13 cellular contexts compared by ENCODE assay signal in genomic region chr11:128717581-128717980, GRCh38. TPM values are rescaled to one million over a fixed set of nuclear protein-coding genes. Genes with fewer than 3 reads are reported as not detected.
A peak's percentile ranks its signal among the peaks of the same experiment; 100 is the strongest.
DNase-seq lines count a peak whose midpoint lies in the region; ATAC-seq and TF ChIP-seq lines count a peak whose summit lies in the region.
"Had no signal": no experiment of that assay in that cellular context is flagged by ENCODE, and none has a peak within 500 bp of the region (broad histone marks: within the 10 kb centered on the region; RNA-seq: fewer than 3 reads in every experiment).

No MANE protein-coding gene starts in this region.

- no peak for ATAC-seq in stimulated activated naive CD8-positive, alpha-beta T cell treated with anti-CD3 and anti-CD28 coated beads, Interleukin-15, Interleukin-2, amounts not matched to agents 100 U/mL and 50 U/mL, for 24 hours
- peak; percentile 22 for ATAC-seq in activated naive CD8-positive, alpha-beta T cell treated with anti-CD3 and anti-CD28 coated beads, Interleukin-2, amount 10 ng/mL, durations not matched to agents 7 days and 5 days (ENCODE audit: low read depth)
- ATAC-seq in GM18505 (IDR thresholded peaks at IDR 0.05; ENCODE audit: unreplicated experiment) = no peak

- H3K36me3 Mint-ChIP-seq in stimulated activated naive CD8-positive, alpha-beta T cell treated with anti-CD3 and anti-CD28 coated beads, Interleukin-15, Interleukin-2, amounts not matched to agents 100 ng/mL and 50 ng/mL, for 24 hours (ENCODE audit: low read depth) = peaks cover 3% of the 10 kb centered on the region
- H3K36me3 Mint-ChIP-seq in activated naive CD8-positive, alpha-beta T cell treated with anti-CD3 and anti-CD28 coated beads, Interleukin-2, amount 10 ng/mL, durations not matched to agents 7 days and 5 days = peaks cover 30% of the 10 kb centered on the region
- H3K36me3 Mint-ChIP-seq in nephron (ENCODE audit: low read depth) = peaks cover 8% of the 10 kb centered on the region

- peak overlapping the region; percentile 80 for H3K4me3 Mint-ChIP-seq in stimulated activated naive CD8-positive, alpha-beta T cell treated with anti-CD3 and anti-CD28 coated beads, Interleukin-15, Interleukin-2, amounts not matched to agents 100 ng/mL and 50 ng/mL, for 24 hours
- H3K4me3 Mint-ChIP-seq in activated naive CD8-positive, alpha-beta T cell treated with anti-CD3 and anti-CD28 coated beads, Interleukin-2, amount 10 ng/mL, durations not matched to agents 7 days and 5 days = peak overlapping the region; percentile 76
- H3K4me3 Mint-ChIP-seq in nephron = no peak overlapping the region

- H3K4me1 Mint-ChIP-seq in stimulated activated naive CD8-positive, alpha-beta T cell treated with anti-CD3 and anti-CD28 coated beads, Interleukin-15, Interleukin-2, amounts not matched to agents 100 ng/mL and 50 ng/mL, for 24 hours (ENCODE audit: low read depth) = peaks cover 100% of the 10 kb centered on the region
- H3K4me1 Mint-ChIP-seq in activated naive CD8-positive, alpha-beta T cell treated with anti-CD3 and anti-CD28 coated beads, Interleukin-2, amount 10 ng/mL, durations not matched to agents 7 days and 5 days = peaks cover 86% of the 10 kb centered on the region
- H3K4me1 Mint-ChIP-seq in nephron = peaks cover 60% of the 10 kb centered on the region

- POLR2A ChIA-PET in activated naive CD8-positive, alpha-beta T cell treated with anti-CD3 and anti-CD28 coated beads, Interleukin-2, amount 10 ng/mL, durations not matched to agents 7 days and 5 days (lab: Charles Lee) = interaction anchor here (0.7 to 5.3 kb wide), 7 partner anchors 10 to 415 kb away, joined by 3 to 35 read pairs (median 5); partner anchors contain the start of gene FLI1

- peak overlapping the region; percentile 97 for H3K27ac Mint-ChIP-seq in stimulated activated naive CD8-positive, alpha-beta T cell treated with anti-CD3 and anti-CD28 coated beads, Interleukin-15, Interleukin-2, amounts not matched to agents 100 ng/mL and 50 ng/mL, for 24 hours
- H3K27ac Mint-ChIP-seq in activated naive CD8-positive, alpha-beta T cell treated with anti-CD3 and anti-CD28 coated beads, Interleukin-2, amount 10 ng/mL, durations not matched to agents 7 days and 5 days = peak overlapping the region; percentile 96
- H3K27ac Mint-ChIP-seq in nephron = peak overlapping the region in 2 of 3 experiments; percentile 62 to 95

- no peaks in the 10 kb centered on the region for H3K27me3 Mint-ChIP-seq in stimulated activated naive CD8-positive, alpha-beta T cell treated with anti-CD3 and anti-CD28 coated beads, Interleukin-15, Interleukin-2, amounts not matched to agents 100 ng/mL and 50 ng/mL, for 24 hours
- H3K27me3 Mint-ChIP-seq in activated naive CD8-positive, alpha-beta T cell treated with anti-CD3 and anti-CD28 coated beads, Interleukin-2, amount 10 ng/mL, durations not matched to agents 7 days and 5 days = no peaks in the 10 kb centered on the region
- H3K27me3 Mint-ChIP-seq in nephron (ENCODE audit: low read depth) = peaks cover 25% of the 10 kb centered on the region

- DNase-seq in stimulated activated naive CD8-positive, alpha-beta T cell treated with anti-CD3 and anti-CD28 coated beads, Interleukin-15, Interleukin-2, amounts not matched to agents 100 U/mL and 50 U/mL, for 24 hours = no peak
- DNase-seq in activated naive CD8-positive, alpha-beta T cell treated with anti-CD3 and anti-CD28 coated beads, Interleukin-2, amount 10 ng/mL, durations not matched to agents 7 days and 5 days = no peak
- DNase-seq in dermis blood vessel endothelial cell = no peak
- DNase-seq in HuH-7.5 (ENCODE audit: low spot score) = no peak
- DNase-seq in NCI-H2029 treated with DMSO at 0.1 percent for 48 hours (lab: John Stamatoyannopoulos, UW) = no peak
- DNase-seq: C1 segment of cervical spinal cord, caudate nucleus, foreskin melanocyte, NCI-H345, SIG-M5 had no signal

- peaks cover under 1% of the 10 kb centered on the region for H3K9me3 Mint-ChIP-seq in stimulated activated naive CD8-positive, alpha-beta T cell treated with anti-CD3 and anti-CD28 coated beads, Interleukin-15, Interleukin-2, amounts not matched to agents 100 ng/mL and 50 ng/mL, for 24 hours
- H3K9me3 Mint-ChIP-seq in activated naive CD8-positive, alpha-beta T cell treated with anti-CD3 and anti-CD28 coated beads, Interleukin-2, amount 10 ng/mL, durations not matched to agents 7 days and 5 days = no peaks in the 10 kb centered on the region
- no peaks in the 10 kb centered on the region for H3K9me3 Mint-ChIP-seq in nephron

- TF ChIP-seq CTCF in nephron (IDR thresholded peaks at IDR 0.05; ENCODE audit: unreplicated experiment in 3 of 3) = no peak

- no peak for TF ChIP-seq POLR2A in GM18505 (IDR thresholded peaks at IDR 0.05; ENCODE audit: borderline replicate concordance, extremely low read depth, insufficient read depth, insufficient read length)

RNA-seq across cellular contexts. Expression of gene FLI1, which starts 23.7 kb away (rescaled TPM):
- 10 to 100 TPM; 83.4 to 86.5 TPM for total RNA-seq in activated naive CD8-positive, alpha-beta T cell treated with anti-CD3 and anti-CD28 coated beads, Interleukin-2, amount 10 ng/mL, durations not matched to agents 7 days and 5 days
- 210 and 251 TPM in 2 replicates for total RNA-seq in dermis blood vessel endothelial cell

Comparison
In these comparisons a context has a peak if more than half of its experiments do, and no peak if none do; other contexts are left out.
1. H3K4me3 Mint-ChIP-seq: peak in stimulated activated naive CD8-positive, alpha-beta T cell treated with anti-CD3 and anti-CD28 coated beads, Interleukin-15, Interleukin-2, amounts not matched to agents 100 ng/mL and 50 ng/mL, for 24 hours (single experiment) and activated naive CD8-positive, alpha-beta T cell treated with anti-CD3 and anti-CD28 coated beads, Interleukin-2, amount 10 ng/mL, durations not matched to agents 7 days and 5 days (single experiment); none in nephron (0 of 3).
2. Peak in every context shown above with its lines, with median percentiles within 50 percentile points of each other: H3K27ac Mint-ChIP-seq.